16 cellular contexts compared by ENCODE assay signal in genomic region chr3:27138562-27138961, GRCh38.
"Had no signal": no experiment of that assay in that cellular context is flagged by ENCODE, and none has a peak within 500 bp of the region (broad histone marks: within the 10 kb centered on the region; RNA-seq: fewer than 3 reads in every experiment).

No MANE protein-coding gene starts in this region.

- H3K9me3 Mint-ChIP-seq: activated naive CD4-positive, alpha-beta T cell treated with anti-CD3 and anti-CD28 coated beads, Interleukin-2, amount 50 U/mL, for 24 hours had no signal

- H3K27ac Mint-ChIP-seq: activated naive CD4-positive, alpha-beta T cell treated with anti-CD3 and anti-CD28 coated beads, Interleukin-2, amount 50 U/mL, for 24 hours; natural killer cell; stimulated activated naive CD8-positive, alpha-beta T cell treated with anti-CD3 and anti-CD28 coated beads, Interleukin-15, Interleukin-2, amounts not matched to agents 100 ng/mL and 50 ng/mL, for 24 hours had no signal

- H3K36me3 Mint-ChIP-seq: activated naive CD4-positive, alpha-beta T cell treated with anti-CD3 and anti-CD28 coated beads, Interleukin-2, amount 50 U/mL, for 24 hours had no signal

- ATAC-seq: esophagus mucosa, left colon, mucosa of descending colon, natural killer cell, SK-N-SH treated with all-trans-retinoic acid at 6 μM for 48 hours had no signal

- H3K4me1 Mint-ChIP-seq: activated naive CD4-positive, alpha-beta T cell treated with anti-CD3 and anti-CD28 coated beads, Interleukin-2, amount 50 U/mL, for 24 hours; natural killer cell had no signal

- H3K27me3 Mint-ChIP-seq: stimulated activated naive CD8-positive, alpha-beta T cell treated with anti-CD3 and anti-CD28 coated beads, Interleukin-15, Interleukin-2, amounts not matched to agents 100 ng/mL and 50 ng/mL, for 24 hours had no signal

- H3K4me3 Mint-ChIP-seq: activated naive CD4-positive, alpha-beta T cell treated with anti-CD3 and anti-CD28 coated beads, Interleukin-2, amount 50 U/mL, for 24 hours; natural killer cell; stimulated activated naive CD8-positive, alpha-beta T cell treated with anti-CD3 and anti-CD28 coated beads, Interleukin-15, Interleukin-2, amounts not matched to agents 100 ng/mL and 50 ng/mL, for 24 hours had no signal

- DNase-seq: activated CD4-positive, alpha-beta T cell treated with anti-CD3 and anti-CD28 coated beads for 1 hour; activated CD4-positive, alpha-beta T cell treated with anti-CD3 and anti-CD28 coated beads, Interleukin-2, amount 50 U/mL, for 48 hours; foreskin melanocyte; head of caudate nucleus; left colon; mucosa of descending colon; natural killer cell; retina; stimulated activated CD4-positive, alpha-beta T cell treated with anti-CD3 and anti-CD28 coated beads, Interleukin-4, amount 100 ng/mL, for 4 hours; stimulated activated CD8-positive, alpha-beta memory T cell treated with anti-CD3 and anti-CD28 coated beads, Interleukin-4, amount 100 ng/mL, for 48 hours; T-helper 1 cell; trophoblast cell had no signal
